16 cellular contexts compared by ENCODE assay signal in the genomic region with DNA sequence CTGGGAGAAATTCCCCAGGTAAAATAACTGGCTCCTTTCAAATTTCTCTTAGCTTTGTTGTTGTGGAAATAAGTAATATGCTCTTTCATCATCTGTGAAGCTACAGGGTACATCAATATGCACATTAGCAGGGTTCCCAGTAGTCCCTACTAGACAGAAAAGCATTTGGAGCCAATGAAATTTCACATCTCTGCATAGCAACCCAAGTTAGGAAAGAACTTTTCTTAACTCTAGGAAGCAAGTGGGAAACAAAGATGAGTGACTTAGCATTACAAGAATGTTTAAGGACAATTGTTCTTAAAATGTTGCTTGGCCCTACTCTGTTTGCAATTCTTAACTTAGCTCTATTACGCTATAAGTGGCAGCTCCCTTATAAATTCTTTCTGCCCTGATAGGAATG. TPM values are rescaled to one million over a fixed set of nuclear protein-coding genes. Genes with fewer than 3 reads are reported as not detected.
DNase-seq lines count a peak whose midpoint lies in the region; ATAC-seq and TF ChIP-seq lines count a peak whose summit lies in the region.
"Had no signal": no experiment of that assay in that cellular context is flagged by ENCODE, and none has a peak within 500 bp of the region (broad histone marks: within the 10 kb centered on the region; RNA-seq: fewer than 3 reads in every experiment).

No MANE protein-coding gene starts in this region.

- H3K4me1 Mint-ChIP-seq in natural killer cell treated with Interleukin-12 subunit alpha and Interleukin-12 subunit beta and Interleukin-15 and Interleukin-18, amount 100 ng/mL, for 72 hours (ENCODE audit: low read depth in 2 of 2): peaks cover 76 to 90% of the 10 kb centered on the region in 2 donors
- H3K4me1 Mint-ChIP-seq in stimulated activated naive CD8-positive, alpha-beta T cell treated with anti-CD3 and anti-CD28 coated beads, Interleukin-15, amount 100 ng/mL, for 72 hours: no peaks in the 10 kb centered on the region

- H3K4me1 ChIP-seq in BLaER1 (peaks cover 99% of the 10 kb centered on the region), adipocyte (ENCODE audit: control insufficient read depth, insufficient read depth, low read length) (peaks cover 87% of the 10 kb centered on the region), mucosa of descending colon (ENCODE audit: low read depth) (no peaks in the 10 kb centered on the region), esophagus squamous epithelium (peaks cover 0 to 68% (median 13%) of the 10 kb centered on the region in 3 donors)

- H3K4me3 Mint-ChIP-seq in natural killer cell treated with Interleukin-12 subunit alpha and Interleukin-12 subunit beta and Interleukin-15 and Interleukin-18, amount 100 ng/mL, for 72 hours: peak overlapping the region; percentile 85
- no peak overlapping the region for H3K4me3 Mint-ChIP-seq in stimulated activated naive CD8-positive, alpha-beta T cell treated with anti-CD3 and anti-CD28 coated beads, Interleukin-15, amount 100 ng/mL, for 72 hours
- H3K4me3 Mint-ChIP-seq: dendritic cell treated with granulocyte-macrophage colony-stimulating factor and Interleukin-4, amounts not matched to agents 40 ng/mL and 50 ng/mL, for 4 days had no signal

- no peak for TF ChIP-seq POLR2A in esophagus squamous epithelium (IDR thresholded peaks at IDR 0.05)

- H3K27me3 Mint-ChIP-seq in natural killer cell treated with Interleukin-12 subunit alpha and Interleukin-12 subunit beta and Interleukin-15 and Interleukin-18, amount 100 ng/mL, for 72 hours: no peaks in the 10 kb centered on the region
- no peaks in the 10 kb centered on the region for H3K27me3 Mint-ChIP-seq in stimulated activated naive CD8-positive, alpha-beta T cell treated with anti-CD3 and anti-CD28 coated beads, Interleukin-15, amount 100 ng/mL, for 72 hours
- H3K27me3 Mint-ChIP-seq: dendritic cell treated with granulocyte-macrophage colony-stimulating factor and Interleukin-4, amounts not matched to agents 40 ng/mL and 50 ng/mL, for 4 days had no signal

- H3K9me3 ChIP-seq in BLaER1: no peaks in the 10 kb centered on the region
- no peaks in the 10 kb centered on the region for H3K9me3 ChIP-seq in adipocyte (ENCODE audit: control insufficient read depth, low read length)
- H3K9me3 ChIP-seq in mucosa of descending colon: no peaks in the 10 kb centered on the region
- H3K9me3 ChIP-seq in esophagus squamous epithelium: no peaks in the 10 kb centered on the region
- H3K9me3 ChIP-seq: ovary, Peyer's patch had no signal

- H3K27me3 ChIP-seq in BLaER1: no peaks in the 10 kb centered on the region
- no peaks in the 10 kb centered on the region for H3K27me3 ChIP-seq in adipocyte (replicated peaks; ENCODE audit: control insufficient read depth, insufficient read depth, low read length)
- no peaks in the 10 kb centered on the region for H3K27me3 ChIP-seq in esophagus squamous epithelium
- H3K27me3 ChIP-seq: ovary, Peyer's patch had no signal

- H3K9me3 Mint-ChIP-seq in natural killer cell treated with Interleukin-12 subunit alpha and Interleukin-12 subunit beta and Interleukin-15 and Interleukin-18, amount 100 ng/mL, for 72 hours: no peaks in the 10 kb centered on the region
- no peaks in the 10 kb centered on the region for H3K9me3 Mint-ChIP-seq in stimulated activated naive CD8-positive, alpha-beta T cell treated with anti-CD3 and anti-CD28 coated beads, Interleukin-15, amount 100 ng/mL, for 72 hours
- H3K9me3 Mint-ChIP-seq: dendritic cell treated with granulocyte-macrophage colony-stimulating factor and Interleukin-4, amounts not matched to agents 40 ng/mL and 50 ng/mL, for 4 days had no signal

- intact Hi-C loops in mucosa of descending colon (cut with DNase I, micrococcal nuclease): no loop called here
- intact Hi-C loops in esophagus squamous epithelium (cut with DNase I): no loop called here

- DNase-seq in adipocyte (ENCODE audit: low read depth) (peak; percentile 64), fibroblast of the aortic adventitia (ENCODE audit: low read depth) (peak; percentile 73), mucosa of descending colon (no peak), T-helper 1 cell (no peak), esophagus squamous epithelium (lab: John Stamatoyannopoulos, UW) (no peak)
- no peak for DNase-seq in natural killer cell treated with Interleukin-12 subunit alpha and Interleukin-12 subunit beta and Interleukin-15 and Interleukin-18, amount 100 ng/mL, for 72 hours (ENCODE audit: low spot score)
- DNase-seq in stimulated activated naive CD8-positive, alpha-beta T cell treated with anti-CD3 and anti-CD28 coated beads, Interleukin-15, amount 100 ng/mL, for 72 hours: no peak
- DNase-seq: activated naive CD4-positive, alpha-beta T cell treated with Interleukin-2 at 50 U/mL for 16 hours; EL; NCI-H1436; NCI-H510A treated with DMSO at 0.1 percent for 48 hours; ovary; T-helper 9 cell had no signal

- H4K20me1 ChIP-seq in BLaER1: peaks cover 100% of the 10 kb centered on the region

- H3K27ac ChIP-seq in BLaER1 (no peak overlapping the region), esophagus squamous epithelium (peak overlapping the region in 1 of 4 donors; percentile 13)
- H3K27ac ChIP-seq: ovary had no signal

- no peak for TF ChIP-seq CTCF in fibroblast of the aortic adventitia (IDR thresholded peaks at IDR 0.05; ENCODE audit: insufficient read depth, low read length)
- no peak for TF ChIP-seq CTCF in mucosa of descending colon (IDR thresholded peaks at IDR 0.05)
- TF ChIP-seq CTCF in esophagus squamous epithelium (IDR thresholded peaks at IDR 0.05): no peak

- no peak for ATAC-seq in natural killer cell treated with Interleukin-12 subunit alpha and Interleukin-12 subunit beta and Interleukin-15 and Interleukin-18, amount 100 ng/mL, for 72 hours
- ATAC-seq in mucosa of descending colon: no peak
- no peak for ATAC-seq in stimulated activated naive CD8-positive, alpha-beta T cell treated with anti-CD3 and anti-CD28 coated beads, Interleukin-15, amount 100 ng/mL, for 72 hours

- H3K4me2 ChIP-seq in BLaER1: peak overlapping the region; percentile 21; the same call in 1 of the 2 replicates

- H3K36me3 ChIP-seq in BLaER1: peaks cover 87% of the 10 kb centered on the region
- H3K36me3 ChIP-seq in adipocyte (ENCODE audit: control insufficient read depth, insufficient read depth, low read length, severe bottlenecking): peaks cover 25% of the 10 kb centered on the region
- H3K36me3 ChIP-seq in mucosa of descending colon (ENCODE audit: low read depth): no peaks in the 10 kb centered on the region
- H3K36me3 ChIP-seq in esophagus squamous epithelium: no peaks in the 10 kb centered on the region
- H3K36me3 ChIP-seq: ovary, Peyer's patch had no signal

- 76 to 89% methylated on average over 1 of the region's 1 CpG for WGBS in esophagus squamous epithelium, 2 donors

- peak overlapping the region in 1 of 2 donors; percentile 91 for H3K27ac Mint-ChIP-seq in natural killer cell treated with Interleukin-12 subunit alpha and Interleukin-12 subunit beta and Interleukin-15 and Interleukin-18, amount 100 ng/mL, for 72 hours
- no peak overlapping the region for H3K27ac Mint-ChIP-seq in stimulated activated naive CD8-positive, alpha-beta T cell treated with anti-CD3 and anti-CD28 coated beads, Interleukin-15, amount 100 ng/mL, for 72 hours

- H3K9ac ChIP-seq in BLaER1: no peak overlapping the region
- peak overlapping the region; percentile 25 for H3K9ac ChIP-seq in adipocyte (ENCODE audit: low read length)

- no peak overlapping the region for H3K4me3 ChIP-seq in BLaER1
- no peak overlapping the region for H3K4me3 ChIP-seq in adipocyte (ENCODE audit: low read length)
- H3K4me3 ChIP-seq in fibroblast of the aortic adventitia (ENCODE audit: low read depth, low read length): no peak overlapping the region
- no peak overlapping the region for H3K4me3 ChIP-seq in mucosa of descending colon
- H3K4me3 ChIP-seq in esophagus squamous epithelium: no peak overlapping the region
- H3K4me3 ChIP-seq: ovary, Peyer's patch had no signal

- H3K36me3 Mint-ChIP-seq in natural killer cell treated with Interleukin-12 subunit alpha and Interleukin-12 subunit beta and Interleukin-15 and Interleukin-18, amount 100 ng/mL, for 72 hours: peaks cover 27% of the 10 kb centered on the region

RNA-seq across cellular contexts. Expression of gene ZEB2, which starts 39.7 kb away (rescaled TPM):
- 104 and 129 TPM in 2 replicates for total RNA-seq in fibroblast of the aortic adventitia (ENCODE audit: low replicate concordance)
- 100 to 1,000 TPM; 181 to 248 TPM for total RNA-seq in natural killer cell treated with Interleukin-12 subunit alpha and Interleukin-12 subunit beta and Interleukin-15 and Interleukin-18, amount 100 ng/mL, for 72 hours
- 10 to 100 TPM; 19.0 to 80.1 (median 48.6) TPM for total RNA-seq in mucosa of descending colon
- 10 to 100 TPM in 2 of 4 donors, 1 to 10 TPM in 2; 3.1 to 56.5 (median 15.7) TPM for total RNA-seq in esophagus squamous epithelium

Comparison
In these comparisons a context has a peak if more than half of its experiments do, and no peak if none do; other contexts are left out.
1. DNase-seq: peak in adipocyte (single experiment) and fibroblast of the aortic adventitia (single experiment); none in natural killer cell treated with Interleukin-12 subunit alpha and Interleukin-12 subunit beta and Interleukin-15 and Interleukin-18, amount 100 ng/mL, for 72 hours (single experiment), mucosa of descending colon (0 of 3), T-helper 1 cell (0 of 5), esophagus squamous epithelium (single experiment) and stimulated activated naive CD8-positive, alpha-beta T cell treated with anti-CD3 and anti-CD28 coated beads, Interleukin-15, amount 100 ng/mL, for 72 hours (0 of 2).